23 cellular contexts compared by ENCODE assay signal in the genomic region with DNA sequence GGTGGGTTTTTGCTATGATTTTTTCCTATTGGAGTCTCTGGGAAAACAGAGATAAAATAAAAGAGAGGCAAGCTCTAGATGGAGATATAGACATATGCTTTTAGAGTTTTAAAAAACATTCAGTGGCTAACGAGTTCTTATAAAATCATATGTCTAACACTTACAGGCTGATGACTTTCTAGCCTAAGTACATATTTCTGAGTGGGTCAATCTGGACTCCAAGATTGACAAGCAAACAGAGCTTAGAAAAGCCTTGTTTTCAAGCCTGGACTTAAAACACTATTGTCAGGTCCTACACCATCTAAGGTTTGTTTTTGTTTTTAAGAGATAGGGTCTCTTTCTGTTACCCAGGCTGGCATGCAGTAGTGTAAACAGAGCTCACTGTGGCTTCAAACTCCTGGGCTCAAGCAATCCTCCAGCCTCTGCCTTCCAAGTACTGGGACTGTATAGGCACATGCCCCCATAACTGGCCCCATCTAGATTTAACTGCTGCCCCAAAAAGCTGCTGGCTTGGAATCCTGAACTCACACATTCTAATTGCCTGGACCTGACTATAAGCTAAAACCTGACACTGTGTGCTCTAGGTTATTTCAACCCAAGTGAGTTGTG.
"Had no signal": no experiment of that assay in that cellular context is flagged by ENCODE, and none has a peak within 500 bp of the region (broad histone marks: within the 10 kb centered on the region; RNA-seq: fewer than 3 reads in every experiment).

No MANE protein-coding gene starts in this region.

- H3K4me1 Mint-ChIP-seq: activated naive CD4-positive, alpha-beta T cell treated with anti-CD3 and anti-CD28 coated beads, Interleukin-2, amount 50 U/mL, for 24 hours; central memory CD8-positive, alpha-beta T cell; natural killer cell had no signal

- H3K4me3 ChIP-seq: adrenal gland, colonic mucosa, gastroesophageal sphincter, ovary, prostate gland, thyroid gland had no signal

- H3K27ac ChIP-seq: adrenal gland, colonic mucosa, epithelial cell of prostate, gastroesophageal sphincter, neutrophil, ovary, prostate gland had no signal

- ATAC-seq: gastroesophageal sphincter, natural killer cell, right cardiac atrium, SK-N-SH treated with all-trans-retinoic acid at 6 μM for 48 hours had no signal

- H3K27me3 ChIP-seq: adrenal gland, colonic mucosa, gastroesophageal sphincter, neutrophil, ovary, thyroid gland had no signal

- H3K9me3 Mint-ChIP-seq: activated naive CD4-positive, alpha-beta T cell treated with anti-CD3 and anti-CD28 coated beads, Interleukin-2, amount 50 U/mL, for 24 hours; central memory CD8-positive, alpha-beta T cell; natural killer cell; stimulated activated naive CD8-positive, alpha-beta T cell treated with anti-CD3 and anti-CD28 coated beads, Interleukin-15, Interleukin-2, amounts not matched to agents 100 ng/mL and 50 ng/mL, for 24 hours had no signal

- H3K4me1 ChIP-seq: adrenal gland, colonic mucosa, gastroesophageal sphincter, prostate gland had no signal

- DNase-seq: activated CD4-positive, alpha-beta T cell treated with anti-CD3 and anti-CD28 coated beads for 1 hour; activated CD4-positive, alpha-beta T cell treated with anti-CD3 and anti-CD28 coated beads, Interleukin-2, amount 50 U/mL, for 4 hours; activated effector memory CD4-positive, alpha-beta T cell treated with anti-CD3 and anti-CD28 coated beads, Interleukin-2, amount 50 U/mL, for 16 hours; adrenal gland; colonic mucosa; head of caudate nucleus; hypothalamus; natural killer cell; ovary; right cardiac atrium; stimulated activated CD4-positive, alpha-beta T cell treated with anti-CD3 and anti-CD28 coated beads, Interleukin-12 subunit alpha, Interleukin-12 subunit beta, amount 100 ng/mL, for 4 hours; stimulated activated CD4-positive, alpha-beta T cell treated with anti-CD3 and anti-CD28 coated beads, Interleukin-4, amount 100 ng/mL, for 4 hours; substantia nigra; T-helper 9 cell; thyroid gland had no signal

- H3K9me3 ChIP-seq: adrenal gland, colonic mucosa, gastroesophageal sphincter, neutrophil, ovary, prostate gland, thyroid gland had no signal

- H3K36me3 ChIP-seq: ovary, prostate gland had no signal

- H3K4me3 Mint-ChIP-seq: activated naive CD4-positive, alpha-beta T cell treated with anti-CD3 and anti-CD28 coated beads, Interleukin-2, amount 50 U/mL, for 24 hours; central memory CD8-positive, alpha-beta T cell; natural killer cell; stimulated activated naive CD8-positive, alpha-beta T cell treated with anti-CD3 and anti-CD28 coated beads, Interleukin-15, Interleukin-2, amounts not matched to agents 100 ng/mL and 50 ng/mL, for 24 hours had no signal

- H3K27ac Mint-ChIP-seq: activated naive CD4-positive, alpha-beta T cell treated with anti-CD3 and anti-CD28 coated beads, Interleukin-2, amount 50 U/mL, for 24 hours; stimulated activated naive CD8-positive, alpha-beta T cell treated with anti-CD3 and anti-CD28 coated beads, Interleukin-15, Interleukin-2, amounts not matched to agents 100 ng/mL and 50 ng/mL, for 24 hours had no signal

- H3K27me3 Mint-ChIP-seq: activated naive CD4-positive, alpha-beta T cell treated with anti-CD3 and anti-CD28 coated beads, Interleukin-2, amount 50 U/mL, for 24 hours; central memory CD8-positive, alpha-beta T cell; stimulated activated naive CD8-positive, alpha-beta T cell treated with anti-CD3 and anti-CD28 coated beads, Interleukin-15, Interleukin-2, amounts not matched to agents 100 ng/mL and 50 ng/mL, for 24 hours had no signal
